Comparison of ENCODE assay signal across 17 cellular contexts in the genomic region with DNA sequence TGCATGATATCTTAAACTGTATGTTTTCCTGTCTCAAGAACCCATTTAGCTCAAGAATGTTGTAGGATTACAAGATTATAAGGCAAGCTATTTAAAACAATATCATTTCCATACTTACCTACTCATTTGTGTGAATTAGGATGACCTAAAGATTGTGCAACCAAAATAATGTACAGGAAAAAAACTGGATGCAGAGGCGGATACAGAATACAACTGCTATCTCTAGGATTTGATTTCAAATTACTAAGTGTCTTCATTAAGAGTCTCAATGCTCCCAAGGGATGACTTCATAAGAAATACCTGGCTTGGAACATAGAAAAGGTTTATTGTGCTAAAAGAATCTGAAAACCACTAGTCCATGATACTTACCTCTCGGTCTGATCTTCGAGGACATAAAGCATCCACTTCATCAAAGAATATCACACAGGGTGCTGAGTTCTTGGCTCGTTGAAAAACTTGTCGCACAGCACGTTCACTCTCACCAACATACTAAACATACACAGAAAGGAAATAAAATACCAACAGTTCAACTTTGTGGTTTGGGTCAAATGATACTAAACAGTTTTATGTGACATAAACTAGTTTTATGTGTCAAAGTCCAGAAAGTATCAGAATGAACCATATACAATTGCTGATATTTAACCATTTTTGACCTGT. TPM values are rescaled to one million over a fixed set of nuclear protein-coding genes. Genes with fewer than 3 reads are reported as not detected.
DNase-seq lines count a peak whose midpoint lies in the region; ATAC-seq, FAIRE-seq and TF ChIP-seq lines count a peak whose summit lies in the region.
"Had no signal": no experiment of that assay in that cellular context is flagged by ENCODE, and none has a peak within 500 bp of the region (broad histone marks: within the 10 kb centered on the region; RNA-seq: fewer than 3 reads in every experiment).

No MANE protein-coding gene starts in this region.

- no peak overlapping the region for H2AFZ ChIP-seq in K562 (ENCODE audit: low read depth, low read length)

- H3K4me1 ChIP-seq in K562 (replicated peaks in 1 of 2; ENCODE audit: control insufficient read depth in 2 of 2, insufficient read depth in 2 of 2, low read length in 2 of 2) (no peaks in the 10 kb centered on the region), mucosa of descending colon (ENCODE audit: low read depth) (peaks cover 18% of the 10 kb centered on the region), upper lobe of left lung (no peaks in the 10 kb centered on the region)

- H3K4me3 ChIP-seq in K562, result no peak overlapping the region
- H3K4me3 ChIP-seq in mucosa of descending colon, result no peak overlapping the region
- H3K4me3 ChIP-seq in upper lobe of left lung, result no peak overlapping the region

- no peak for TF ChIP-seq EP300 in K562 (IDR thresholded peaks at IDR 0.05; ENCODE audit: low read length)
- TF ChIP-seq EP300 in upper lobe of left lung (IDR thresholded peaks at IDR 0.05), result no peak

- TF ChIP-seq CTCF in D721Med (IDR thresholded peaks at IDR 0.05; ENCODE audit: insufficient read depth, missing control alignments) (no peak), K562 (IDR thresholded peaks at IDR 0.05 in 2 of 3, conservative IDR thresholded peaks at IDR 0.05 in 1 of 3; ENCODE audit: insufficient read depth in 2 of 3, low read depth in 1 of 3, low read length in 3 of 3) (no peak), mucosa of descending colon (IDR thresholded peaks at IDR 0.05) (no peak), upper lobe of left lung (IDR thresholded peaks at IDR 0.05) (no peak)

- H4K20me1 ChIP-seq in K562 (replicated peaks; ENCODE audit: control insufficient read depth, insufficient read depth, low read length), result no peaks in the 10 kb centered on the region

- no peaks in the 10 kb centered on the region for H3K9me1 ChIP-seq in K562 (ENCODE audit: control insufficient read depth, insufficient read depth, low read length)

- POLR2A ChIA-PET in K562 (lab: Yijun Ruan, JAX), result no interaction called here

- CTCF ChIA-PET in K562 (lab: Yijun Ruan, JAX; ENCODE audit: low intra/inter-chr PET ratio), result no interaction called here

- in situ Hi-C loops in K562 (cut with MboI), result no loop called here

- no TSS peak for BruUV-seq in K562 (replicated peaks; lab: Mats Ljungman, UMichigan)

- 97% methylated on average over 6 of the region's 6 CpGs for WGBS in K562 (ENCODE audit: insufficient coverage, low coverage, missing lambda C conversion rate)
- 79 to 89% methylated on average over 6 of the region's 6 CpGs for WGBS in upper lobe of left lung, 2 donors

- intact Hi-C loops in K562 (cut with micrococcal nuclease) (no loop called here), mucosa of descending colon (cut with DNase I, micrococcal nuclease) (no loop called here)

- no peaks in the 10 kb centered on the region for H3K79me2 ChIP-seq in K562 (ENCODE audit: control insufficient read depth, insufficient read depth, low read length)

- DNase-seq in D721Med (ENCODE audit: insufficient read length, low spot score) (no peak), H54 (ENCODE audit: insufficient read length, low spot score) (no peak), K562 (ENCODE audit: extremely low read depth in 1 of 4, low spot score in 3 of 4) (no peak), mucosa of descending colon (peak in 1 of 3 donors; percentile 53), GDM1 (lab: John Stamatoyannopoulos, UW) (no peak), upper lobe of left lung (no peak), NOMO-1 (lab: John Stamatoyannopoulos, UW; ENCODE audit: unreplicated experiment in 2 of 2) (no peak)
- DNase-seq: EL, NCI-H1092, NCI-H146, NCI-H2081 treated with DMSO at 0.1 percent for 48 hours, NCI-H2227 treated with DMSO at 0.1 percent for 48 hours, NCI-H524 treated with DMSO at 0.1 percent for 48 hours, Right ventricle myocardium superior had no signal

- H3K36me3 ChIP-seq in K562 (ENCODE audit: control insufficient read depth, insufficient read depth, low read length) (peaks cover 58% of the 10 kb centered on the region; the same call in 2 of the 3 replicates), mucosa of descending colon (ENCODE audit: low read depth) (no peaks in the 10 kb centered on the region), upper lobe of left lung (peaks cover 0 to 36% (median 14%) of the 10 kb centered on the region in 4 donors)

- H3K9ac ChIP-seq in K562 (ENCODE audit: insufficient read depth in 1 of 2, low read depth in 2 of 2, low read length in 2 of 2), result no peak overlapping the region

- H3K9me3 ChIP-seq in K562 (replicated peaks; ENCODE audit: control insufficient read depth, insufficient read depth, low read depth, low read length) (no peaks in the 10 kb centered on the region), mucosa of descending colon (no peaks in the 10 kb centered on the region), upper lobe of left lung (no peaks in the 10 kb centered on the region)

- TF ChIP-seq POLR2A in H54 (IDR thresholded peaks at IDR 0.05; ENCODE audit: low read depth, low read length) (no peak), K562 (conservative IDR thresholded peaks at IDR 0.05) (no peak), upper lobe of left lung (IDR thresholded peaks at IDR 0.05) (no peak)

- ATAC-seq in K562, result no peak
- peak; percentile 71 for ATAC-seq in mucosa of descending colon
- no peak for ATAC-seq in upper lobe of left lung (ENCODE audit: low FRiP score in 2 of 2)
- ATAC-seq: HCT116, HepG2, Panc1 had no signal

- no peak for TF ChIP-seq RAD21 in K562 (CRISPR knock-in tag; conservative IDR thresholded peaks at IDR 0.05 in 1 of 2, IDR thresholded peaks at IDR 0.05 in 1 of 2)

- peak; percentile 92 for FAIRE-seq in D721Med (lab: Jason Lieb, UNC)
- peak; percentile 84 for FAIRE-seq in H54 (lab: Jason Lieb, UNC)
- peak; percentile 49 for FAIRE-seq in K562 (lab: Jason Lieb, UNC)
- FAIRE-seq: HepG2 had no signal

- no peak overlapping the region for H3K4me2 ChIP-seq in K562 (ENCODE audit: insufficient read depth, low read length)

- no peak overlapping the region for H3K27ac ChIP-seq in K562 (ENCODE audit: extremely low read depth, low read depth, low read length)
- no peak overlapping the region for H3K27ac ChIP-seq in upper lobe of left lung

- H3K27me3 ChIP-seq in K562 (ENCODE audit: control insufficient read depth in 2 of 2, insufficient read depth in 2 of 2, low read length in 2 of 2), result no peaks in the 10 kb centered on the region
- H3K27me3 ChIP-seq in upper lobe of left lung, result no peaks in the 10 kb centered on the region

TF ChIP-seq in K562, 482 proteins besides CTCF, POLR2A, EP300 and RAD21:
- TF ChIP-seq CEBPG (CRISPR knock-in tag; IDR thresholded peaks at IDR 0.05) (no peak), CEBPG (tag; conservative IDR thresholded peaks at IDR 0.05 in 1 of 2, IDR thresholded peaks at IDR 0.05 in 1 of 2) (peak; percentile 22 to 25; a peak in 2 of 4 replicates), CBFB (CRISPR knock-in tag; IDR thresholded peaks at IDR 0.05) (no peak), CEBPB (tag; IDR thresholded peaks at IDR 0.05) (peak; percentile 36; the same call in 1 of the 2 replicates)

RNA-seq across cellular contexts. Expression of a gene that starts 54.9 kb away (rescaled TPM):
- total RNA-seq in K562 (2011; cell fraction: chromatin; rRNA removed; ENCODE audit: low replicate concordance), result 93.8 and 232 TPM in 2 replicates
- total RNA-seq in K562 (2011; cell fraction: nucleolus; rRNA removed), result 53.6 and 53.9 TPM in 2 replicates
- total RNA-seq in K562 (2011; cell fraction: nucleoplasm; rRNA removed), result 64.7 and 78.1 TPM in 2 replicates
- total RNA-seq in K562 (2014; rRNA removed) (38.8 and 47.5 TPM in 2 replicates), K562 (2014; rRNA removed; fragmentation: Illumina TruSeq; extraction: Trizol) (73.4 and 81.3 TPM in 2 replicates), K562 (2015; rRNA removed; fragmentation: Illumina TruSeq; extraction: Trizol) (60.2 and 62.9 TPM in 2 replicates), K562 (2021) (44.7 and 49.0 TPM in 2 replicates), mucosa of descending colon (10 to 100 TPM; 32.2 to 45.6 (median 34.7) TPM), upper lobe of left lung (10 to 100 TPM; 20.2 to 56.6 (median 34.1) TPM)
- polyA plus RNA-seq in K562 (2011; rRNA removed) (49.3 and 55.9 TPM in 2 replicates), K562 (2014; fragmentation: Illumina TruSeq; extraction: Trizol) (63.6 and 73.9 TPM in 2 replicates), K562 (2014; fragmentation: Nextera tagmentation; extraction: Ambion mirVana) (10 to 100 TPM; 32.5 to 64.1 TPM), K562 (2014; rRNA removed) (73.0 and 86.6 TPM in 2 replicates)
- 19.9 and 32.6 TPM in 2 replicates for polyA plus RNA-seq in K562 (2011; cell fraction: cytosol; rRNA removed)
- polyA plus RNA-seq in K562 (2011; cell fraction: nucleus; rRNA removed), result 48.7 and 51.8 TPM in 2 replicates
- 32.6 and 42.5 TPM in 2 replicates for polyA plus RNA-seq in K562 (2012)
- polyA minus RNA-seq in K562 (2011; rRNA and poly(A)+ RNA removed), result 77.2 and 86.5 TPM in 2 replicates
- 21.6 and 25.9 TPM in 2 replicates for polyA minus RNA-seq in K562 (2011; cell fraction: cytosol; rRNA and poly(A)+ RNA removed)
- 49.1 and 77.1 TPM in 2 replicates for polyA minus RNA-seq in K562 (2011; cell fraction: nucleus; rRNA and poly(A)+ RNA removed)
